ENCODE assay signal across 10 cellular contexts in the genomic region with DNA sequence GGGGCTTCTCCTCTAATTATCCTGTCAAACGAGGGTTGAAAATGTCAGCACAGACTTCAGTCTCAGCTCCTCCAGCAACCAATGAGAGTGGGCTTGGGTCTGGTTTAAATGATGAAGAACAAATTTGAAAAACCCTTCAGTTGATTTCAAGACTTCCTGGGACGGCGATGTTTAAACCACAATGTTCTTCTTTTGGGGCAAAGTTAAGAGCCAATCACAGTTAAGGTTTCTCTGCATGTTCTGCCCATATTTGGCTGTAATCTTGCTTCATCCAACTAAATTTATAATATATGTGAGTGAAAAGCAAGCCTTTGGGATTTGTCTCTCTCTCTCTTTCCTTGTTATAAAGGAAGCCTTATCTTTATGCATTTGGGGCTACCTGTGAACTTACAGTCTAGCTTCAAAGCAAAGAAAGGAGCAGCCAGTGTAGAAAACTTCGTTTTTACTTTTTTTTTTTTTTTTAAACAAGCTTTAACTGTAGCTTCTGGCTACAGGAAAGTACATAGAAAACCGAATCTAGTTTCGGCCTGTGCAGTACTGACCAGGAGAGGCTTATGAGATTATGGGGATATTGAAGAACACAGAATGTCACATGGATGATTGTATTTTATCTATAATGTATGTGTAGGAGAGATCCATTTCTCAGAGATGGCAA. TPM values are rescaled to one million over a fixed set of nuclear protein-coding genes. Genes with fewer than 3 reads are reported as not detected.
A peak's percentile ranks its signal among the peaks of the same experiment; 100 is the strongest.
DNase-seq lines count a peak whose midpoint lies in the region; ATAC-seq, FAIRE-seq and TF ChIP-seq lines count a peak whose summit lies in the region.
"Had no signal": no experiment of that assay in that cellular context is flagged by ENCODE, and none has a peak within 500 bp of the region (broad histone marks: within the 10 kb centered on the region; RNA-seq: fewer than 3 reads in every experiment).

No MANE protein-coding gene starts in this region.

- H4K8ac ChIP-seq in H1 (ENCODE audit: extremely low read depth, insufficient read depth, low read length) = no peak overlapping the region

- ATAC-seq in GM21576 (IDR thresholded peaks at IDR 0.05; ENCODE audit: unreplicated experiment) = no peak
- no peak for ATAC-seq in HG02981 (IDR thresholded peaks at IDR 0.05; ENCODE audit: unreplicated experiment)

- no peak overlapping the region for H4K91ac ChIP-seq in H1 (replicated peaks; ENCODE audit: insufficient read length, low read length)

- 71% methylated on average over 5 of the region's 6 CpGs; no CpG with 5 or more reads in 1 of the 2 experiments for WGBS in H1 (ENCODE audit: extremely low coverage in 1 of 2, insufficient coverage in 1 of 2, insufficient read length in 1 of 2, insufficient replicate concordance in 2 of 2, low coverage in 1 of 2, low lambda C conversion rate in 2 of 2, missing lambda C conversion rate in 1 of 2), 2 experiments
- whole genome bisulfite sequencing in smooth muscle cell (ENCODE audit: low lambda C conversion rate) = 52% methylated on average over 6 of the region's 6 CpGs

- H3K79me1 ChIP-seq in H1 (ENCODE audit: low read depth, low read length) = no peaks in the 10 kb centered on the region

- FAIRE-seq in H1 (lab: Jason Lieb, UNC) = peak; percentile 19
- FAIRE-seq: bronchial epithelial cell, RCC 7860 had no signal

- no peak overlapping the region for H2AK5ac ChIP-seq in H1 (ENCODE audit: low read depth, low read length)

- no peak overlapping the region for H2BK5ac ChIP-seq in H1 (ENCODE audit: low read depth, low read length)

- no peak overlapping the region for H2BK20ac ChIP-seq in H1 (ENCODE audit: low read length)

- H3K14ac ChIP-seq in H1 (ENCODE audit: insufficient read length) = no peak overlapping the region

- no peak overlapping the region for H3K9ac ChIP-seq in H1 (replicated peaks in 1 of 4; ENCODE audit: extremely low read depth in 1 of 4, low read depth in 3 of 4, low read length in 3 of 4)
- H3K9ac ChIP-seq in smooth muscle cell (ENCODE audit: low read depth) = no peak overlapping the region

- peaks cover 0 to 9% (median 3%) of the 10 kb centered on the region in 4 donors for H3K4me1 ChIP-seq in Peyer's patch
- no peaks in the 10 kb centered on the region for H3K4me1 ChIP-seq in H1 (replicated peaks in 1 of 4; ENCODE audit: control insufficient read depth in 3 of 4, insufficient read depth in 4 of 4, low read length in 3 of 4)
- peaks cover 24% of the 10 kb centered on the region for H3K4me1 ChIP-seq in smooth muscle cell (ENCODE audit: low read depth)

- DNase-seq in Peyer's patch (peak in 1 of 3 donors; percentile 37), H1 (ENCODE audit: low read depth in 1 of 2, low spot score in 2 of 2) (no peak), smooth muscle cell (lab: John Stamatoyannopoulos, UW; ENCODE audit: unreplicated experiment) (no peak), WERI-Rb-1 (no peak), SW480 (ENCODE audit: low spot score) (no peak)

- H2AFZ ChIP-seq in H1 (ENCODE audit: low read length) (no peak overlapping the region), smooth muscle cell (ENCODE audit: low read depth) (peak overlapping the region; percentile 97)

- H4K5ac ChIP-seq in H1 (ENCODE audit: insufficient read length, low read depth, low read length) = no peak overlapping the region

- H3K27ac ChIP-seq in Peyer's patch (peak overlapping the region; percentile 72 to 79 (median 77)), H1 (ENCODE audit: low read depth, low read length) (no peak overlapping the region), smooth muscle cell (ENCODE audit: low read depth) (peak overlapping the region; percentile 58), WERI-Rb-1 (no peak overlapping the region)

- no peaks in the 10 kb centered on the region for H3K27me3 ChIP-seq in Peyer's patch
- no peaks in the 10 kb centered on the region for H3K27me3 ChIP-seq in H1 (replicated peaks in 1 of 4; ENCODE audit: control insufficient read depth in 3 of 4, extremely low read depth in 1 of 4, insufficient read depth in 3 of 4, low read length in 3 of 4)
- H3K27me3 ChIP-seq in smooth muscle cell (ENCODE audit: low read depth) = no peaks in the 10 kb centered on the region
- no peaks in the 10 kb centered on the region for H3K27me3 ChIP-seq in WERI-Rb-1 (ENCODE audit: insufficient read depth, low read depth, severe bottlenecking)

- H3K9me3 ChIP-seq in Peyer's patch (no peaks in the 10 kb centered on the region), H1 (ENCODE audit: insufficient read depth in 2 of 2, low read depth in 1 of 2, low read length in 1 of 2) (no peaks in the 10 kb centered on the region), smooth muscle cell (replicated peaks; ENCODE audit: low read depth) (no peaks in the 10 kb centered on the region), WERI-Rb-1 (ENCODE audit: severe bottlenecking) (peaks cover 3% of the 10 kb centered on the region)

- H3K79me2 ChIP-seq in H1 (ENCODE audit: control insufficient read depth in 1 of 2, insufficient read depth in 2 of 2, low read length in 2 of 2) = no peaks in the 10 kb centered on the region
- no peaks in the 10 kb centered on the region for H3K79me2 ChIP-seq in smooth muscle cell (ENCODE audit: low read depth)

- TF ChIP-seq EP300 in H1 (IDR thresholded peaks at IDR 0.05; ENCODE audit: borderline replicate concordance in 1 of 2, low read depth in 2 of 2, low read length in 2 of 2) = no peak

- no peak overlapping the region for H3K23ac ChIP-seq in H1 (ENCODE audit: insufficient read length)

- POLR2A ChIA-PET in H1 (lab: Charles Lee; ENCODE audit: partially characterized antibody) = interaction anchor here (0.6 kb wide), 1 partner anchor 12 kb away, joined by 3 read pairs; no protein-coding TSS in a partner anchor

- H3K18ac ChIP-seq in H1 (ENCODE audit: extremely low read depth, low read length) = no peak overlapping the region

- no peak for TF ChIP-seq RAD21 in H1 (IDR thresholded peaks at IDR 0.05 in 1 of 2, conservative IDR thresholded peaks at IDR 0.05 in 1 of 2; ENCODE audit: low read depth in 2 of 2, low read length in 2 of 2)

- no peak overlapping the region for H3K4me2 ChIP-seq in H1 (ENCODE audit: insufficient read depth in 1 of 2, low read depth in 2 of 2, low read length in 2 of 2)
- peak overlapping the region; percentile 73 for H3K4me2 ChIP-seq in smooth muscle cell

- H3F3A ChIP-seq in smooth muscle cell (ENCODE audit: low read depth) = peaks cover 15% of the 10 kb centered on the region

- H2BK15ac ChIP-seq in H1 (ENCODE audit: low read length) = no peak overlapping the region

- CTCF ChIA-PET in H1 (lab: Charles Lee; ENCODE audit: partially characterized antibody) = no interaction called here

- TF ChIP-seq CTCF in Peyer's patch (IDR thresholded peaks at IDR 0.05) (no peak), H1 (IDR thresholded peaks at IDR 0.05; ENCODE audit: control extremely low read depth in 1 of 3, insufficient read depth in 1 of 3, low read depth in 1 of 3, low read length in 3 of 3) (no peak), smooth muscle cell (IDR thresholded peaks at IDR 0.05; ENCODE audit: borderline replicate concordance, insufficient read depth, poor library complexity, severe bottlenecking) (no peak), WERI-Rb-1 (IDR thresholded peaks at IDR 0.05; ENCODE audit: low read depth, low read length) (no peak)

- H4K20me1 ChIP-seq in H1 (replicated peaks in 1 of 2; ENCODE audit: control insufficient read depth in 1 of 2, insufficient read depth in 2 of 2, low read length in 2 of 2) (no peaks in the 10 kb centered on the region), smooth muscle cell (ENCODE audit: low read depth) (no peaks in the 10 kb centered on the region)

- H2BK12ac ChIP-seq in H1 (ENCODE audit: low read depth, low read length) = no peak overlapping the region

- H3K4me3 ChIP-seq in Peyer's patch (no peak overlapping the region), H1 (ENCODE audit: extremely low read depth in 1 of 4, insufficient read depth in 2 of 4, low read depth in 3 of 4, low read length in 4 of 4) (no peak overlapping the region), smooth muscle cell (no peak overlapping the region), WERI-Rb-1 (ENCODE audit: low read depth, low read length) (no peak overlapping the region)

- no peak overlapping the region for H3K56ac ChIP-seq in H1 (replicated peaks; ENCODE audit: insufficient read length, low read depth, low read length)

- H3K36me3 ChIP-seq in Peyer's patch (no peaks in the 10 kb centered on the region), H1 (ENCODE audit: control insufficient read depth in 2 of 4, insufficient read depth in 4 of 4, low read length in 3 of 4) (no peaks in the 10 kb centered on the region), smooth muscle cell (ENCODE audit: low read depth) (no peaks in the 10 kb centered on the region), WERI-Rb-1 (no peaks in the 10 kb centered on the region)

- no peak overlapping the region for H3K4ac ChIP-seq in H1 (replicated peaks; ENCODE audit: insufficient read length, low read depth, low read length)

- TF ChIP-seq POLR2A in GM15510 (IDR thresholded peaks at IDR 0.05; ENCODE audit: borderline replicate concordance, extremely low read depth, insufficient read length) (peak; percentile 23), Peyer's patch (IDR thresholded peaks at IDR 0.05) (no peak), H1 (IDR thresholded peaks at IDR 0.05; ENCODE audit: control extremely low read depth in 1 of 2, low read depth in 2 of 2, low read length in 2 of 2) (no peak)

- no peaks in the 10 kb centered on the region for H3K23me2 ChIP-seq in H1 (ENCODE audit: low read depth, low read length)

- no peak overlapping the region for H2BK120ac ChIP-seq in H1 (replicated peaks; ENCODE audit: low read depth, low read length)

TF ChIP-seq in H1, 55 proteins besides CTCF, POLR2A, EP300 and RAD21 (continues in another document):
- TF ChIP-seq GTF2F1 (IDR thresholded peaks at IDR 0.05; ENCODE audit: borderline replicate concordance, low read depth, low read length) (no peak), GABPA (IDR thresholded peaks at IDR 0.05; ENCODE audit: borderline replicate concordance, insufficient read depth, low read length) (no peak), TBP (IDR thresholded peaks at IDR 0.05; ENCODE audit: low read depth, low read length) (no peak), CBX5 (IDR thresholded peaks at IDR 0.05; ENCODE audit: low read depth, low read length) (no peak), TAF7 (optimal IDR thresholded peaks at IDR 0.05; ENCODE audit: borderline replicate concordance, low read depth, low read length) (no peak), JUND (IDR thresholded peaks at IDR 0.05; ENCODE audit: low read length) (no peak)

RNA-seq across cellular contexts. Expression of a gene that starts 46.8 kb away (rescaled TPM):
- total RNA-seq in Peyer's patch (1 to 10 TPM in 1 of 4 donors, under 1 TPM in 1, not detected in 2; 0.57 to 1.6 TPM), smooth muscle cell (not detected in 2 replicates)
- not detected in 2 replicates for total RNA-seq in H1 (2021; fragmentation: NEBNext Ultra II Directional; extraction: Animal tissue kit (Norgen Biotek cat#: 25700))
- polyA plus RNA-seq in H1 (2011; rRNA removed) (0.03 TPM in 1 of 2 replicates, not detected in the other), smooth muscle cell (not detected in 2 replicates)
- 0.03 TPM for polyA plus RNA-seq in H1 (2011; cell fraction: cytosol; rRNA removed)
- polyA plus RNA-seq in H1 (2011; cell fraction: nucleus; rRNA removed) = 0.04 TPM
- polyA plus RNA-seq in H1 (2012, experiment 1 of 2) = not detected in 4 replicates
- not detected for polyA plus RNA-seq in H1 (2012, experiment 2 of 2)
- polyA plus RNA-seq in H1 (2013, experiment 1 of 2) = 0.02 TPM
- polyA plus RNA-seq in H1 (2013, experiment 2 of 2) = under 0.01 TPM
- polyA minus RNA-seq in H1 (2011; rRNA and poly(A)+ RNA removed) = not detected in 2 replicates
- not detected for polyA minus RNA-seq in H1 (2011; cell fraction: cytosol; rRNA and poly(A)+ RNA removed)
- 0.30 TPM for polyA minus RNA-seq in H1 (2011; cell fraction: nucleus; rRNA and poly(A)+ RNA removed)
- total RNA-seq: bronchial epithelial cell had no signal

Comparison
In these comparisons a context has a peak if more than half of its experiments do, and no peak if none do; other contexts are left out.
1. H3K27ac ChIP-seq: peak in Peyer's patch (4 of 4) and smooth muscle cell (single experiment); none in H1 (single experiment) and WERI-Rb-1 (single experiment).